Comparison of ENCODE assay signal across 9 cellular contexts in genomic region chr3:43194490-43195115, GRCh38.
DNase-seq lines count a peak whose midpoint lies in the region; ATAC-seq lines count a peak whose summit lies in the region.
"Had no signal": no experiment of that assay in that cellular context is flagged by ENCODE, and none has a peak within 500 bp of the region (broad histone marks: within the 10 kb centered on the region; RNA-seq: fewer than 3 reads in every experiment).

No MANE protein-coding gene starts in this region.

- intact Hi-C loops in left ventricle myocardium superior (cut with micrococcal nuclease) = no loop called here

- no peaks in the 10 kb centered on the region for H3K27me3 Mint-ChIP-seq in activated T-cell treated with anti-CD3 and anti-CD28 coated beads, Interleukin-2, amount 50 U/mL, for 72 hours (ENCODE audit: low read depth)
- H3K27me3 Mint-ChIP-seq in stimulated activated naive CD8-positive, alpha-beta T cell treated with anti-CD3 and anti-CD28 coated beads, Interleukin-15, amount 100 ng/mL, for 72 hours = no peaks in the 10 kb centered on the region

- H3K4me3 Mint-ChIP-seq in activated T-cell treated with anti-CD3 and anti-CD28 coated beads, Interleukin-2, amount 50 U/mL, for 72 hours = peak overlapping the region; percentile 42 to 63
- H3K4me3 Mint-ChIP-seq in stimulated activated naive CD8-positive, alpha-beta T cell treated with anti-CD3 and anti-CD28 coated beads, Interleukin-15, amount 100 ng/mL, for 72 hours = peak overlapping the region; percentile 27 to 64

- DNase-seq in activated naive CD4-positive, alpha-beta T cell treated with Interleukin-2 at 50 U/mL for 16 hours = peak; percentile 15
- DNase-seq in activated naive CD4-positive, alpha-beta T cell treated with anti-CD3 and anti-CD28 coated beads, Interleukin-2, amount 50 U/mL, for 16 hours = no peak
- peak; percentile 19 to 39 for DNase-seq in activated T-cell treated with anti-CD3 and anti-CD28 coated beads, Interleukin-2, amount 50 U/mL, for 72 hours
- DNase-seq in left ventricle myocardium superior (no peak), DMS79 treated with DMSO at 0.1 percent for 48 hours (lab: John Stamatoyannopoulos, UW) (no peak), NCI-H1105 treated with DMSO at 0.1 percent for 48 hours (lab: John Stamatoyannopoulos, UW) (no peak), NCI-H510A treated with DMSO at 0.1 percent for 48 hours (lab: John Stamatoyannopoulos, UW) (no peak)
- peak in 1 of 2 donors; percentile 31 for DNase-seq in stimulated activated naive CD8-positive, alpha-beta T cell treated with anti-CD3 and anti-CD28 coated beads, Interleukin-15, amount 100 ng/mL, for 72 hours
- DNase-seq: NCI-H187 treated with DMSO at 0.1 percent for 48 hours had no signal

- peak; percentile 76 to 91 for ATAC-seq in activated T-cell treated with anti-CD3 and anti-CD28 coated beads, Interleukin-2, amount 50 U/mL, for 72 hours (replicated peaks in 1 of 2)
- peak; percentile 52 for ATAC-seq in left ventricle myocardium superior
- peak; percentile 87 for ATAC-seq in stimulated activated naive CD8-positive, alpha-beta T cell treated with anti-CD3 and anti-CD28 coated beads, Interleukin-15, amount 100 ng/mL, for 72 hours

- peak overlapping the region; percentile 92 for H3K27ac Mint-ChIP-seq in activated T-cell treated with anti-CD3 and anti-CD28 coated beads, Interleukin-2, amount 50 U/mL, for 72 hours
- H3K27ac Mint-ChIP-seq in stimulated activated naive CD8-positive, alpha-beta T cell treated with anti-CD3 and anti-CD28 coated beads, Interleukin-15, amount 100 ng/mL, for 72 hours = peak overlapping the region; percentile 83 to 86

- H3K36me3 Mint-ChIP-seq in activated T-cell treated with anti-CD3 and anti-CD28 coated beads, Interleukin-2, amount 50 U/mL, for 72 hours (ENCODE audit: insufficient read depth in 2 of 2) = peaks cover 0 to 3% of the 10 kb centered on the region in 2 donors

- H3K9me3 Mint-ChIP-seq in activated T-cell treated with anti-CD3 and anti-CD28 coated beads, Interleukin-2, amount 50 U/mL, for 72 hours = peaks cover 0 to 4% of the 10 kb centered on the region in 2 donors
- peaks cover 5 to 11% of the 10 kb centered on the region in 2 donors for H3K9me3 Mint-ChIP-seq in stimulated activated naive CD8-positive, alpha-beta T cell treated with anti-CD3 and anti-CD28 coated beads, Interleukin-15, amount 100 ng/mL, for 72 hours

- H3K4me1 Mint-ChIP-seq in activated T-cell treated with anti-CD3 and anti-CD28 coated beads, Interleukin-2, amount 50 U/mL, for 72 hours (ENCODE audit: low read depth) = peaks cover 74% of the 10 kb centered on the region
- peaks cover 72% of the 10 kb centered on the region for H3K4me1 Mint-ChIP-seq in stimulated activated naive CD8-positive, alpha-beta T cell treated with anti-CD3 and anti-CD28 coated beads, Interleukin-15, amount 100 ng/mL, for 72 hours

Comparison
In these comparisons a context has a peak if more than half of its experiments do, and no peak if none do; other contexts are left out.
1. DNase-seq: peak in activated naive CD4-positive, alpha-beta T cell treated with Interleukin-2 at 50 U/mL for 16 hours (single experiment) and activated T-cell treated with anti-CD3 and anti-CD28 coated beads, Interleukin-2, amount 50 U/mL, for 72 hours (2 of 2); none in activated naive CD4-positive, alpha-beta T cell treated with anti-CD3 and anti-CD28 coated beads, Interleukin-2, amount 50 U/mL, for 16 hours (single experiment), left ventricle myocardium superior (single experiment), DMS79 treated with DMSO at 0.1 percent for 48 hours (single experiment), NCI-H1105 treated with DMSO at 0.1 percent for 48 hours (single experiment) and NCI-H510A treated with DMSO at 0.1 percent for 48 hours (single experiment).
2. Peak in every context shown above with its lines, with median percentiles within 50 percentile points of each other: ATAC-seq.